In the genomic region with DNA sequence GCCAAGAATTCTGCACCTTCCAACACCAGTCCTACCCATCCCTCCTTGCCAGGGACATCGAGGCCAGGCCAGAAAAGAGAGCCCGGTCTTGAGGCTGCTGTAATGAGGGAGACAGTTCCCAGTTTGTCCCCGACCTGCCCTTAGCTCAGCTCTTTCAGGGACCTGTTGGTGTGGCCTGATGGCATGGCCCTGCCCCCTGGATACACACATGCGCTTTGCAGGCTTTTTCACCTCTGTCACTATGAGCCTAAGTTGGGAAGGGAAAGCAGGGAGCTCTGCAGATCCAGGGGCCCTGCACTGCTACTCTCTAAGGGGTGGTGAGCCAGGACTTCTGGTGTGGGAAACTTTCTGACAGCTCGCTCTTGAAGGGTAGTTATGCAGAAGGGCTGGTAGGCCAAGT, we compare ENCODE assay signal across 11 cellular contexts. TPM values are rescaled to one million over a fixed set of nuclear protein-coding genes. Genes with fewer than 3 reads are reported as not detected.
DNase-seq lines count a peak whose midpoint lies in the region; ATAC-seq and TF ChIP-seq lines count a peak whose summit lies in the region.
"Had no signal": no experiment of that assay in that cellular context is flagged by ENCODE, and none has a peak within 500 bp of the region (broad histone marks: within the 10 kb centered on the region; RNA-seq: fewer than 3 reads in every experiment).

No MANE protein-coding gene starts in this region.

- CTCF ChIA-PET in activated CD4-positive, alpha-beta memory T cell treated with anti-CD3 and anti-CD28 coated beads, Interleukin-2, amount 10 ng/mL, durations not matched to agents 7 days and 5 days (lab: Charles Lee): interaction anchor here (1.2 to 17.3 kb wide), 7 partner anchors 11 to 162 kb away, joined by 3 to 220 read pairs (median 5); no protein-coding TSS in a partner anchor

- peaks cover 68% of the 10 kb centered on the region for H3K36me3 Mint-ChIP-seq in activated CD4-positive, alpha-beta T cell treated with anti-CD3 and anti-CD28 coated beads, Interleukin-2, amount 10 ng/mL, durations not matched to agents 24 days and 14 days (ENCODE audit: low read depth)
- H3K36me3 Mint-ChIP-seq in activated CD4-positive, alpha-beta memory T cell treated with anti-CD3 and anti-CD28 coated beads, Interleukin-2, amount 10 ng/mL, durations not matched to agents 7 days and 5 days (ENCODE audit: low read depth): peaks cover 69% of the 10 kb centered on the region
- H3K36me3 Mint-ChIP-seq in glutamatergic neuron (ENCODE audit: unreplicated experiment): peaks cover 16% of the 10 kb centered on the region
- peaks cover 59 to 63% of the 10 kb centered on the region in 2 donors for H3K36me3 Mint-ChIP-seq in stimulated activated naive B cell treated with anti-CD40 and anti-IgM and Interleukin-4, amounts not matched to agents 10 μg/mL and 1 μg/mL and 100 μg/mL, for 72 hours

- ATAC-seq in stimulated activated naive B cell treated with anti-CD40 and anti-IgM and Interleukin-4, amounts not matched to agents 10 μg/mL and 1 μg/mL and 100 μg/mL, for 72 hours (replicated peaks): no peak
- ATAC-seq in GM18519 (IDR thresholded peaks at IDR 0.05; ENCODE audit: low FRiP score, unreplicated experiment): no peak

- peak; percentile 59 for DNase-seq in activated CD4-positive, alpha-beta T cell treated with anti-CD3 and anti-CD28 coated beads, Interleukin-2, amount 10 ng/mL, durations not matched to agents 24 days and 14 days
- DNase-seq in activated CD4-positive, alpha-beta T cell treated with anti-CD3 and anti-CD28 coated beads, Interleukin-2, amount 50 U/mL, for 48 hours: no peak
- DNase-seq in activated CD4-positive, alpha-beta memory T cell treated with anti-CD3 and anti-CD28 coated beads, Interleukin-2, amount 10 ng/mL, durations not matched to agents 7 days and 5 days: no peak
- no peak for DNase-seq in glutamatergic neuron
- no peak for DNase-seq in stimulated activated naive B cell treated with anti-CD40 and anti-IgM and Interleukin-4, amounts not matched to agents 10 μg/mL and 1 μg/mL and 100 μg/mL, for 72 hours
- DNase-seq in HuH-7 (ENCODE audit: low spot score): no peak
- DNase-seq in GDM1 (lab: John Stamatoyannopoulos, UW): no peak
- DNase-seq: NCI-H226, small intestine, uterus had no signal

- no peak for TF ChIP-seq CTCF in glutamatergic neuron (IDR thresholded peaks at IDR 0.05; ENCODE audit: partially characterized antibody, unreplicated experiment)

- intact Hi-C loops in activated CD4-positive, alpha-beta T cell treated with anti-CD3 and anti-CD28 coated beads, Interleukin-2, amount 10 ng/mL, durations not matched to agents 24 days and 14 days (cut with micrococcal nuclease): loop anchor here (10.0 kb wide), 1 partner anchor 566 kb away; the partner anchor contains the start of gene SLF2

- peak overlapping the region; percentile 37 for H3K27ac Mint-ChIP-seq in activated CD4-positive, alpha-beta T cell treated with anti-CD3 and anti-CD28 coated beads, Interleukin-2, amount 10 ng/mL, durations not matched to agents 24 days and 14 days
- no peak overlapping the region for H3K27ac Mint-ChIP-seq in activated CD4-positive, alpha-beta memory T cell treated with anti-CD3 and anti-CD28 coated beads, Interleukin-2, amount 10 ng/mL, durations not matched to agents 7 days and 5 days
- H3K27ac Mint-ChIP-seq in glutamatergic neuron (ENCODE audit: unreplicated experiment): peak overlapping the region; percentile 77
- H3K27ac Mint-ChIP-seq in stimulated activated naive B cell treated with anti-CD40 and anti-IgM and Interleukin-4, amounts not matched to agents 10 μg/mL and 1 μg/mL and 100 μg/mL, for 72 hours: no peak overlapping the region

- POLR2A ChIA-PET in activated CD4-positive, alpha-beta memory T cell treated with anti-CD3 and anti-CD28 coated beads, Interleukin-2, amount 10 ng/mL, durations not matched to agents 7 days and 5 days (lab: Charles Lee): interaction anchor here (0.8 to 6.9 kb wide), 9 partner anchors 21 to 187 kb away, joined by 3 to 105 read pairs (median 5); partner anchors contain the start of genes BLOC1S2 and HIF1AN

- H3K27me3 Mint-ChIP-seq in activated CD4-positive, alpha-beta T cell treated with anti-CD3 and anti-CD28 coated beads, Interleukin-2, amount 10 ng/mL, durations not matched to agents 24 days and 14 days: no peaks in the 10 kb centered on the region
- H3K27me3 Mint-ChIP-seq in activated CD4-positive, alpha-beta memory T cell treated with anti-CD3 and anti-CD28 coated beads, Interleukin-2, amount 10 ng/mL, durations not matched to agents 7 days and 5 days: no peaks in the 10 kb centered on the region
- peaks cover 16% of the 10 kb centered on the region for H3K27me3 Mint-ChIP-seq in glutamatergic neuron (ENCODE audit: unreplicated experiment)
- H3K27me3 Mint-ChIP-seq in stimulated activated naive B cell treated with anti-CD40 and anti-IgM and Interleukin-4, amounts not matched to agents 10 μg/mL and 1 μg/mL and 100 μg/mL, for 72 hours: no peaks in the 10 kb centered on the region

- peaks cover 64% of the 10 kb centered on the region for H3K4me1 Mint-ChIP-seq in activated CD4-positive, alpha-beta T cell treated with anti-CD3 and anti-CD28 coated beads, Interleukin-2, amount 10 ng/mL, durations not matched to agents 24 days and 14 days
- H3K4me1 Mint-ChIP-seq in activated CD4-positive, alpha-beta memory T cell treated with anti-CD3 and anti-CD28 coated beads, Interleukin-2, amount 10 ng/mL, durations not matched to agents 7 days and 5 days: peaks cover 71% of the 10 kb centered on the region
- H3K4me1 Mint-ChIP-seq in glutamatergic neuron (ENCODE audit: low read depth, unreplicated experiment): peaks cover 45% of the 10 kb centered on the region
- peaks cover 44 to 66% of the 10 kb centered on the region in 2 donors for H3K4me1 Mint-ChIP-seq in stimulated activated naive B cell treated with anti-CD40 and anti-IgM and Interleukin-4, amounts not matched to agents 10 μg/mL and 1 μg/mL and 100 μg/mL, for 72 hours

- H3K4me3 Mint-ChIP-seq in activated CD4-positive, alpha-beta T cell treated with anti-CD3 and anti-CD28 coated beads, Interleukin-2, amount 10 ng/mL, durations not matched to agents 24 days and 14 days: peak overlapping the region; percentile 97
- H3K4me3 Mint-ChIP-seq in activated CD4-positive, alpha-beta memory T cell treated with anti-CD3 and anti-CD28 coated beads, Interleukin-2, amount 10 ng/mL, durations not matched to agents 7 days and 5 days: peak overlapping the region; percentile 96
- H3K4me3 Mint-ChIP-seq in glutamatergic neuron (ENCODE audit: unreplicated experiment): peak overlapping the region; percentile 97
- H3K4me3 Mint-ChIP-seq in stimulated activated naive B cell treated with anti-CD40 and anti-IgM and Interleukin-4, amounts not matched to agents 10 μg/mL and 1 μg/mL and 100 μg/mL, for 72 hours: peak overlapping the region; percentile 88 to 96

- H3K9me3 Mint-ChIP-seq in activated CD4-positive, alpha-beta T cell treated with anti-CD3 and anti-CD28 coated beads, Interleukin-2, amount 10 ng/mL, durations not matched to agents 24 days and 14 days: no peaks in the 10 kb centered on the region
- no peaks in the 10 kb centered on the region for H3K9me3 Mint-ChIP-seq in activated CD4-positive, alpha-beta memory T cell treated with anti-CD3 and anti-CD28 coated beads, Interleukin-2, amount 10 ng/mL, durations not matched to agents 7 days and 5 days
- peaks cover 26% of the 10 kb centered on the region for H3K9me3 Mint-ChIP-seq in glutamatergic neuron (ENCODE audit: unreplicated experiment)
- no peaks in the 10 kb centered on the region for H3K9me3 Mint-ChIP-seq in stimulated activated naive B cell treated with anti-CD40 and anti-IgM and Interleukin-4, amounts not matched to agents 10 μg/mL and 1 μg/mL and 100 μg/mL, for 72 hours

RNA-seq across cellular contexts. Expression of gene SCD, which starts 2.1 kb away (rescaled TPM):
- 252 and 256 TPM in 2 replicates for total RNA-seq in activated CD4-positive, alpha-beta T cell treated with anti-CD3 and anti-CD28 coated beads, Interleukin-2, amount 10 ng/mL, durations not matched to agents 24 days and 14 days
- total RNA-seq in activated CD4-positive, alpha-beta memory T cell treated with anti-CD3 and anti-CD28 coated beads, Interleukin-2, amount 10 ng/mL, durations not matched to agents 7 days and 5 days: 100 to 1,000 TPM; 198 to 202 TPM
- total RNA-seq in glutamatergic neuron (ENCODE audit: unreplicated experiment): 589 TPM

RNA-seq across cellular contexts. Expression of gene PKD2L1, which starts 19.1 kb away (rescaled TPM):
- 0.17 TPM in 1 of 2 replicates, not detected in the other for total RNA-seq in activated CD4-positive, alpha-beta T cell treated with anti-CD3 and anti-CD28 coated beads, Interleukin-2, amount 10 ng/mL, durations not matched to agents 24 days and 14 days
- under 1 TPM in 1 of 2 experiments, not detected in 1; 0.18 TPM for total RNA-seq in activated CD4-positive, alpha-beta memory T cell treated with anti-CD3 and anti-CD28 coated beads, Interleukin-2, amount 10 ng/mL, durations not matched to agents 7 days and 5 days
- total RNA-seq in glutamatergic neuron (ENCODE audit: unreplicated experiment): 0.44 TPM
- total RNA-seq: uterus had no signal

Comparison
In these comparisons a context has a peak if more than half of its experiments do, and no peak if none do; other contexts are left out.
1. H3K27ac Mint-ChIP-seq: peak in activated CD4-positive, alpha-beta T cell treated with anti-CD3 and anti-CD28 coated beads, Interleukin-2, amount 10 ng/mL, durations not matched to agents 24 days and 14 days (single experiment) and glutamatergic neuron (single experiment); none in activated CD4-positive, alpha-beta memory T cell treated with anti-CD3 and anti-CD28 coated beads, Interleukin-2, amount 10 ng/mL, durations not matched to agents 7 days and 5 days (single experiment) and stimulated activated naive B cell treated with anti-CD40 and anti-IgM and Interleukin-4, amounts not matched to agents 10 μg/mL and 1 μg/mL and 100 μg/mL, for 72 hours (single experiment).
2. Peak in every context shown above with its lines, with median percentiles within 50 percentile points of each other: H3K4me3 Mint-ChIP-seq.